ENCODE assay signal across 23 cellular contexts in the genomic region with DNA sequence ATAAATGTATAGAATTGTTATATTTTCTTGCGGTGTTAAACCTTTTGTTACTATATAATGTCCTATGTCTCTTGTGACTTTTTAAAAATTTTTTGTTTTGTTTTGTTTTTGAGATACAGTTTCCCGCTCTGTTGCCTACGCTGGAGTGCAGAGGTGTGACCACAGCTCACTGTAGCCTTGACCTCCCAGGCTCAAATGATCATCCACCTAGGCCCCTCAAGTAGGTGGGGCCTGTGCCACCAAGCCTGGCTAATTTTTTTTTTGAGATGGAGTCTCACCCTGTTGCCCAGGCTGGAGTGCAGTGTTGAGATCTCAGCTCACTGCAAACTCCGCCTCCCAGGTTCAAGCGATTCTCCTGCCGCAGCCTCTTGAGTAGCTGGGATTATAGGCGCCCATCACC. TPM values are rescaled to one million over a fixed set of nuclear protein-coding genes. Genes with fewer than 3 reads are reported as not detected.
DNase-seq lines count a peak whose midpoint lies in the region; ATAC-seq and TF ChIP-seq lines count a peak whose summit lies in the region.
"Had no signal": no experiment of that assay in that cellular context is flagged by ENCODE, and none has a peak within 500 bp of the region (broad histone marks: within the 10 kb centered on the region; RNA-seq: fewer than 3 reads in every experiment).

No MANE protein-coding gene starts in this region.

- no peaks in the 10 kb centered on the region for H3K79me2 ChIP-seq in DOHH2 (ENCODE audit: control insufficient read depth, low read length)
- no peaks in the 10 kb centered on the region for H3K79me2 ChIP-seq in smooth muscle cell (ENCODE audit: low read depth)

- no peak overlapping the region for H2AFZ ChIP-seq in smooth muscle cell (ENCODE audit: low read depth)

- H3K9me3 Mint-ChIP-seq in memory B cell, result no peaks in the 10 kb centered on the region
- H3K9me3 Mint-ChIP-seq: activated CD4-positive, alpha-beta memory T cell treated with anti-CD3 and anti-CD28 coated beads, Interleukin-2, amount 10 ng/mL, durations not matched to agents 7 days and 5 days; mesothelial cell of epicardium had no signal

- no peaks in the 10 kb centered on the region for H3K27me3 Mint-ChIP-seq in memory B cell
- H3K27me3 Mint-ChIP-seq: activated CD4-positive, alpha-beta memory T cell treated with anti-CD3 and anti-CD28 coated beads, Interleukin-2, amount 10 ng/mL, durations not matched to agents 7 days and 5 days; naive thymus-derived CD4-positive, alpha-beta T cell had no signal

- H3K4me1 Mint-ChIP-seq in memory B cell, result peaks cover 20% of the 10 kb centered on the region

- H3K27me3 ChIP-seq in DOHH2 (ENCODE audit: control insufficient read depth, low read length) (no peaks in the 10 kb centered on the region), HL-60 (ENCODE audit: insufficient read depth, poor library complexity, severe bottlenecking) (no peaks in the 10 kb centered on the region), smooth muscle cell (ENCODE audit: low read depth) (no peaks in the 10 kb centered on the region)
- H3K27me3 ChIP-seq: testis had no signal

- H3K4me2 ChIP-seq in DOHH2 (ENCODE audit: low read length) (peak overlapping the region; percentile 46), smooth muscle cell (no peak overlapping the region)
- H3K4me2 ChIP-seq: SK-N-SH had no signal

- no peaks in the 10 kb centered on the region for H3K36me3 Mint-ChIP-seq in memory B cell
- H3K36me3 Mint-ChIP-seq: mesothelial cell of epicardium; naive thymus-derived CD4-positive, alpha-beta T cell had no signal

- no peak overlapping the region for H3K9ac ChIP-seq in smooth muscle cell (ENCODE audit: low read depth)
- H3K9ac ChIP-seq: SK-N-SH had no signal

- no peaks in the 10 kb centered on the region for H3K9me2 ChIP-seq in DOHH2 (replicated peaks; ENCODE audit: control insufficient read depth, low read length)
- H3K9me2 ChIP-seq: SK-N-SH had no signal

- H3K4me3 ChIP-seq in DOHH2 (ENCODE audit: low read length), result peak overlapping the region; percentile 4; the same call in 1 of the 2 replicates
- no peak overlapping the region for H3K4me3 ChIP-seq in HL-60 (replicated peaks; ENCODE audit: insufficient read depth, low read length)
- H3K4me3 ChIP-seq in smooth muscle cell, result no peak overlapping the region
- H3K4me3 ChIP-seq: testis had no signal

- H3K4me3 Mint-ChIP-seq in memory B cell, result no peak overlapping the region
- H3K4me3 Mint-ChIP-seq: activated CD4-positive, alpha-beta memory T cell treated with anti-CD3 and anti-CD28 coated beads, Interleukin-2, amount 10 ng/mL, durations not matched to agents 7 days and 5 days; H9; mesothelial cell of epicardium had no signal

- H3K9me3 ChIP-seq in DOHH2 (ENCODE audit: control insufficient read depth, insufficient read depth, low read length), result no peaks in the 10 kb centered on the region
- H3K9me3 ChIP-seq in smooth muscle cell (replicated peaks; ENCODE audit: low read depth), result no peaks in the 10 kb centered on the region
- H3K9me3 ChIP-seq: SK-N-SH, testis had no signal

- H3K27ac Mint-ChIP-seq in memory B cell, result peak overlapping the region; percentile 18
- H3K27ac Mint-ChIP-seq: activated CD4-positive, alpha-beta memory T cell treated with anti-CD3 and anti-CD28 coated beads, Interleukin-2, amount 10 ng/mL, durations not matched to agents 7 days and 5 days; H9; mesothelial cell of epicardium; naive thymus-derived CD4-positive, alpha-beta T cell had no signal

- ATAC-seq in GM21528 (IDR thresholded peaks at IDR 0.05; ENCODE audit: low FRiP score, unreplicated experiment) (peak; percentile 33), memory B cell (ENCODE audit: low read depth) (no peak)

- H3K4me1 ChIP-seq in DOHH2 (ENCODE audit: control insufficient read depth, low read length) (peaks cover 48% of the 10 kb centered on the region), smooth muscle cell (ENCODE audit: low read depth) (peaks cover 4% of the 10 kb centered on the region)
- H3K4me1 ChIP-seq: testis had no signal

- H3K27ac ChIP-seq in DOHH2 (ENCODE audit: low read depth, low read length) (peak overlapping the region; percentile 48), HL-60 (replicated peaks) (peak overlapping the region; percentile 16), smooth muscle cell (ENCODE audit: low read depth) (no peak overlapping the region)
- H3K27ac ChIP-seq: C4-2B, testis had no signal

- no peaks in the 10 kb centered on the region for H3K36me3 ChIP-seq in DOHH2 (ENCODE audit: control insufficient read depth, low read length)
- H3K36me3 ChIP-seq in smooth muscle cell (ENCODE audit: low read depth), result no peaks in the 10 kb centered on the region

- no peak for TF ChIP-seq CTCF in DOHH2 (IDR thresholded peaks at IDR 0.05; ENCODE audit: low read depth, low read length, poor library complexity, severe bottlenecking)
- no peak for TF ChIP-seq CTCF in HL-60 (IDR thresholded peaks at IDR 0.05; ENCODE audit: insufficient read depth, low read length)
- TF ChIP-seq CTCF in smooth muscle cell (IDR thresholded peaks at IDR 0.05; ENCODE audit: borderline replicate concordance, insufficient read depth, poor library complexity, severe bottlenecking), result no peak

- peaks cover 2% of the 10 kb centered on the region; the same call in 1 of the 2 replicates for H3F3A ChIP-seq in DOHH2 (ENCODE audit: control insufficient read depth, insufficient read depth)
- H3F3A ChIP-seq in smooth muscle cell (ENCODE audit: low read depth), result no peaks in the 10 kb centered on the region

- 95% methylated on average over 7 of the region's 7 CpGs for WGBS in smooth muscle cell (ENCODE audit: low lambda C conversion rate)

- DNase-seq in HL-60 (ENCODE audit: low read depth in 1 of 2, low spot score in 1 of 2) (no peak), memory B cell (ENCODE audit: low spot score in 2 of 2) (no peak), NCI-H2227 (lab: John Stamatoyannopoulos, UW; ENCODE audit: unreplicated experiment) (no peak), smooth muscle cell (lab: John Stamatoyannopoulos, UW; ENCODE audit: unreplicated experiment) (no peak)
- no peak for DNase-seq in activated CD4-positive, alpha-beta T cell treated with anti-CD3 and anti-CD28 coated beads for 4 hours
- DNase-seq: activated CD4-positive, alpha-beta memory T cell treated with anti-CD3 and anti-CD28 coated beads, Interleukin-2, amount 10 ng/mL, durations not matched to agents 7 days and 5 days; activated CD4-positive, CD25-positive, alpha-beta regulatory T cell; activated effector memory CD4-positive, alpha-beta T cell treated with Interleukin-2 at 50 U/mL for 16 hours; H9; KG1; left ventricle myocardium superior; naive thymus-derived CD4-positive, alpha-beta T cell; NCI-H2171; retina; SK-N-SH; stimulated activated CD4-positive, alpha-beta T cell treated with anti-CD3 and anti-CD28 coated beads, Interleukin-4, amount 100 ng/mL, for 1 hour; stimulated activated naive CD4-positive, alpha-beta T cell treated with Interleukin-2 at 50 U/mL for 16 hours; T1000; testis had no signal

- H4K20me1 ChIP-seq in DOHH2 (ENCODE audit: control insufficient read depth, insufficient read depth, low read depth, low read length) (no peaks in the 10 kb centered on the region), smooth muscle cell (ENCODE audit: low read depth) (no peaks in the 10 kb centered on the region)

RNA-seq across cellular contexts. Expression of gene RCOR1, which starts 26.5 kb away (rescaled TPM):
- 25.7 and 29.3 TPM in 2 replicates for total RNA-seq in smooth muscle cell
- polyA plus RNA-seq in smooth muscle cell, result 4.4 and 5.5 TPM in 2 replicates

RNA-seq across cellular contexts. Expression of gene ANKRD9, which starts 56.4 kb away (rescaled TPM):
- 14.0 and 17.2 TPM in 2 replicates for total RNA-seq in smooth muscle cell
- polyA plus RNA-seq in smooth muscle cell, result 38.9 and 40.3 TPM in 2 replicates
